ENCODE assay signal across 1 cellular context in the genomic region with DNA sequence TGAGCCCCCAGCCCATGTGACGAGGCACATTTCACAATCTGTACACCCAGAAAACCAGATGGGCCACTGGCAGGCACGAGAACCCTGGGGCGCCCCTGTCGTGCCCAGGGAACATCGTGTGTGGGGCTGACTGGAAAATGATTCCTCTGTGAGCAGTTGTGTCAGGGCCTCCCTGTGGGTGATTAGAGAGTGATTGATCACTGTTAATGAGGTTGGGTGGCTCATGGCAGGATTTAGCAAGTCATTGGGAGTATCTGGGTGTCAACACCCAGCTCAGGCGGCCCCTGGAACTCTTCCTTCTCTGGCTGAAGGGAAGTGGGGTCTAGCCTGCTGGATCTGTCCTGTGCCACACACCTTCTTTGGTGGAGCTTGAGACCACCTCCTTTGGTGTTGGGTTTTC.
TF ChIP-seq lines count a peak whose summit lies in the region.

No MANE protein-coding gene starts in this region.

TF ChIP-seq in H1, 55 proteins besides CTCF, POLR2A, EP300 and RAD21:
- TF ChIP-seq POLR2AphosphoS5 (IDR thresholded peaks at IDR 0.05; ENCODE audit: low read depth, low read length) (no peak), TCF12 (IDR thresholded peaks at IDR 0.05; ENCODE audit: low read depth, low read length) (no peak), CBX8 (IDR thresholded peaks at IDR 0.05; ENCODE audit: borderline replicate concordance, low read depth, low read length) (no peak), TBP (IDR thresholded peaks at IDR 0.05; ENCODE audit: low read depth, low read length) (no peak), RNF2 (IDR thresholded peaks at IDR 0.05; ENCODE audit: borderline replicate concordance, low read depth, low read length, missing control alignments, poor library complexity, severe bottlenecking) (no peak), ASH2L (IDR thresholded peaks at IDR 0.05; ENCODE audit: low read length) (no peak), RXRA (IDR thresholded peaks at IDR 0.05; ENCODE audit: insufficient read depth, low read depth, low read length) (no peak), HDAC2 (IDR thresholded peaks at IDR 0.05; ENCODE audit: borderline replicate concordance in 1 of 2, low read depth in 2 of 2, low read length in 2 of 2) (no peak), EZH2 (IDR thresholded peaks at IDR 0.05; ENCODE audit: low read depth, low read length, severe bottlenecking) (no peak), RBBP5 (IDR thresholded peaks at IDR 0.05; ENCODE audit: borderline replicate concordance, low read depth, low read length) (no peak), KDM1A (IDR thresholded peaks at IDR 0.05; ENCODE audit: borderline replicate concordance, low read length) (no peak), BACH1 (IDR thresholded peaks at IDR 0.05; ENCODE audit: low read length) (no peak), FOSL1 (IDR thresholded peaks at IDR 0.05; ENCODE audit: insufficient read depth, low read depth, low read length) (no peak), SIX5 (IDR thresholded peaks at IDR 0.05; ENCODE audit: low read depth, low read length) (no peak), E2F6 (IDR thresholded peaks at IDR 0.05) (no peak)
- TF ChIP-seq, protein P1, sequence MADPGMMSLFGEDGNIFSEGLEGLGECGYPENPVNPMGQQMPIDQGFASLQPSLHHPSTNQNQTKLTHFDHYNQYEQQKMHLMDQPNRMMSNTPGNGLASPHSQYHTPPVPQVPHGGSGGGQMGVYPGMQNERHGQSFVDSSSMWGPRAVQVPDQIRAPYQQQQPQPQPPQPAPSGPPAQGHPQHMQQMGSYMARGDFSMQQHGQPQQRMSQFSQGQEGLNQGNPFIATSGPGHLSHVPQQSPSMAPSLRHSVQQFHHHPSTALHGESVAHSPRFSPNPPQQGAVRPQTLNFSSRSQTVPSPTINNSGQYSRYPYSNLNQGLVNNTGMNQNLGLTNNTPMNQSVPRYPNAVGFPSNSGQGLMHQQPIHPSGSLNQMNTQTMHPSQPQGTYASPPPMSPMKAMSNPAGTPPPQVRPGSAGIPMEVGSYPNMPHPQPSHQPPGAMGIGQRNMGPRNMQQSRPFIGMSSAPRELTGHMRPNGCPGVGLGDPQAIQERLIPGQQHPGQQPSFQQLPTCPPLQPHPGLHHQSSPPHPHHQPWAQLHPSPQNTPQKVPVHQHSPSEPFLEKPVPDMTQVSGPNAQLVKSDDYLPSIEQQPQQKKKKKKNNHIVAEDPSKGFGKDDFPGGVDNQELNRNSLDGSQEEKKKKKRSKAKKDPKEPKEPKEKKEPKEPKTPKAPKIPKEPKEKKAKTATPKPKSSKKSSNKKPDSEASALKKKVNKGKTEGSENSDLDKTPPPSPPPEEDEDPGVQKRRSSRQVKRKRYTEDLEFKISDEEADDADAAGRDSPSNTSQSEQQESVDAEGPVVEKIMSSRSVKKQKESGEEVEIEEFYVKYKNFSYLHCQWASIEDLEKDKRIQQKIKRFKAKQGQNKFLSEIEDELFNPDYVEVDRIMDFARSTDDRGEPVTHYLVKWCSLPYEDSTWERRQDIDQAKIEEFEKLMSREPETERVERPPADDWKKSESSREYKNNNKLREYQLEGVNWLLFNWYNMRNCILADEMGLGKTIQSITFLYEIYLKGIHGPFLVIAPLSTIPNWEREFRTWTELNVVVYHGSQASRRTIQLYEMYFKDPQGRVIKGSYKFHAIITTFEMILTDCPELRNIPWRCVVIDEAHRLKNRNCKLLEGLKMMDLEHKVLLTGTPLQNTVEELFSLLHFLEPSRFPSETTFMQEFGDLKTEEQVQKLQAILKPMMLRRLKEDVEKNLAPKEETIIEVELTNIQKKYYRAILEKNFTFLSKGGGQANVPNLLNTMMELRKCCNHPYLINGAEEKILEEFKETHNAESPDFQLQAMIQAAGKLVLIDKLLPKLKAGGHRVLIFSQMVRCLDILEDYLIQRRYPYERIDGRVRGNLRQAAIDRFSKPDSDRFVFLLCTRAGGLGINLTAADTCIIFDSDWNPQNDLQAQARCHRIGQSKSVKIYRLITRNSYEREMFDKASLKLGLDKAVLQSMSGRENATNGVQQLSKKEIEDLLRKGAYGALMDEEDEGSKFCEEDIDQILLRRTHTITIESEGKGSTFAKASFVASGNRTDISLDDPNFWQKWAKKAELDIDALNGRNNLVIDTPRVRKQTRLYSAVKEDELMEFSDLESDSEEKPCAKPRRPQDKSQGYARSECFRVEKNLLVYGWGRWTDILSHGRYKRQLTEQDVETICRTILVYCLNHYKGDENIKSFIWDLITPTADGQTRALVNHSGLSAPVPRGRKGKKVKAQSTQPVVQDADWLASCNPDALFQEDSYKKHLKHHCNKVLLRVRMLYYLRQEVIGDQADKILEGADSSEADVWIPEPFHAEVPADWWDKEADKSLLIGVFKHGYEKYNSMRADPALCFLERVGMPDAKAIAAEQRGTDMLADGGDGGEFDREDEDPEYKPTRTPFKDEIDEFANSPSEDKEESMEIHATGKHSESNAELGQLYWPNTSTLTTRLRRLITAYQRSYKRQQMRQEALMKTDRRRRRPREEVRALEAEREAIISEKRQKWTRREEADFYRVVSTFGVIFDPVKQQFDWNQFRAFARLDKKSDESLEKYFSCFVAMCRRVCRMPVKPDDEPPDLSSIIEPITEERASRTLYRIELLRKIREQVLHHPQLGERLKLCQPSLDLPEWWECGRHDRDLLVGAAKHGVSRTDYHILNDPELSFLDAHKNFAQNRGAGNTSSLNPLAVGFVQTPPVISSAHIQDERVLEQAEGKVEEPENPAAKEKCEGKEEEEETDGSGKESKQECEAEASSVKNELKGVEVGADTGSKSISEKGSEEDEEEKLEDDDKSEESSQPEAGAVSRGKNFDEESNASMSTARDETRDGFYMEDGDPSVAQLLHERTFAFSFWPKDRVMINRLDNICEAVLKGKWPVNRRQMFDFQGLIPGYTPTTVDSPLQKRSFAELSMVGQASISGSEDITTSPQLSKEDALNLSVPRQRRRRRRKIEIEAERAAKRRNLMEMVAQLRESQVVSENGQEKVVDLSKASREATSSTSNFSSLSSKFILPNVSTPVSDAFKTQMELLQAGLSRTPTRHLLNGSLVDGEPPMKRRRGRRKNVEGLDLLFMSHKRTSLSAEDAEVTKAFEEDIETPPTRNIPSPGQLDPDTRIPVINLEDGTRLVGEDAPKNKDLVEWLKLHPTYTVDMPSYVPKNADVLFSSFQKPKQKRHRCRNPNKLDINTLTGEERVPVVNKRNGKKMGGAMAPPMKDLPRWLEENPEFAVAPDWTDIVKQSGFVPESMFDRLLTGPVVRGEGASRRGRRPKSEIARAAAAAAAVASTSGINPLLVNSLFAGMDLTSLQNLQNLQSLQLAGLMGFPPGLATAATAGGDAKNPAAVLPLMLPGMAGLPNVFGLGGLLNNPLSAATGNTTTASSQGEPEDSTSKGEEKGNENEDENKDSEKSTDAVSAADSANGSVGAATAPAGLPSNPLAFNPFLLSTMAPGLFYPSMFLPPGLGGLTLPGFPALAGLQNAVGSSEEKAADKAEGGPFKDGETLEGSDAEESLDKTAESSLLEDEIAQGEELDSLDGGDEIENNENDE (IDR thresholded peaks at IDR 0.05; ENCODE audit: insufficient replicate concordance, low read length): no peak
